ENCODE assay signal across 33 cellular contexts in genomic region chr19:601310-601709, GRCh38. TPM values are rescaled to one million over a fixed set of nuclear protein-coding genes. Genes with fewer than 3 reads are reported as not detected.
"Had no signal": no experiment of that assay in that cellular context is flagged by ENCODE, and none has a peak within 500 bp of the region (broad histone marks: within the 10 kb centered on the region; RNA-seq: fewer than 3 reads in every experiment).

No MANE protein-coding gene starts in this region.

- H3K4me1 ChIP-seq: esophagus squamous epithelium, gastrocnemius medialis, lower lobe of right lung had no signal

- H3K36me3 ChIP-seq: esophagus squamous epithelium, gastrocnemius medialis, lower lobe of right lung had no signal

- H3K4me2 ChIP-seq: hepatocyte had no signal

- ATAC-seq: esophagus mucosa; gastrocnemius medialis; left colon; left lobe of liver; lower lobe of right lung; mucosa of descending colon; naive thymus-derived CD8-positive, alpha-beta T cell had no signal

- H3K4me3 Mint-ChIP-seq: immature natural killer cell; mesothelial cell of epicardium; naive B cell; naive thymus-derived CD8-positive, alpha-beta T cell had no signal

- H3K9me3 ChIP-seq: esophagus squamous epithelium, gastrocnemius medialis, lower lobe of right lung, mucosa of descending colon had no signal

- H3K27ac Mint-ChIP-seq: immature natural killer cell, mesothelial cell of epicardium, naive B cell had no signal

- H3K4me3 ChIP-seq: coronary artery, dorsolateral prefrontal cortex, esophagus squamous epithelium, gastrocnemius medialis, hepatocyte, lower lobe of right lung, mucosa of descending colon had no signal

- H3K4me1 Mint-ChIP-seq: immature natural killer cell; mesothelial cell of epicardium; naive thymus-derived CD8-positive, alpha-beta T cell had no signal

- DNase-seq: dermis blood vessel endothelial cell; dorsolateral prefrontal cortex; effector CD4-positive, alpha-beta T cell; effector memory CD4-positive, alpha-beta T cell; erythroblast; esophagus squamous epithelium; foreskin fibroblast; foreskin melanocyte; gastrocnemius medialis; glutamatergic neuron; head of caudate nucleus; hypothalamus; immature natural killer cell; islet precursor cell; kidney; kidney glomerular epithelial cell; left colon; left ventricle myocardium superior; lower lobe of right lung; mesenchymal stem cell; mucosa of descending colon; naive B cell; naive thymus-derived CD8-positive, alpha-beta T cell had no signal

- H3K79me2 ChIP-seq: hepatocyte had no signal

- H3K27me3 ChIP-seq: dorsolateral prefrontal cortex, hepatocyte had no signal

- H3K36me3 Mint-ChIP-seq: immature natural killer cell; mesothelial cell of epicardium; naive thymus-derived CD8-positive, alpha-beta T cell had no signal

- H3K27me3 Mint-ChIP-seq: naive thymus-derived CD8-positive, alpha-beta T cell had no signal

- H2AFZ ChIP-seq: hepatocyte had no signal

- H3K27ac ChIP-seq: coronary artery, dorsolateral prefrontal cortex, epithelial cell of prostate, esophagus squamous epithelium, gastrocnemius medialis, hepatocyte, lower lobe of right lung had no signal

- H3K9me3 Mint-ChIP-seq: mesothelial cell of epicardium had no signal

- FAIRE-seq: colon, kidney had no signal

RNA-seq across cellular contexts. Expression of gene HCN2, which starts 11.6 kb away (rescaled TPM):
- polyA plus RNA-seq: immature natural killer cell had no signal

RNA-seq across cellular contexts. Expression of gene FGF22, which starts 38.4 kb away (rescaled TPM):
- total RNA-seq: dermis blood vessel endothelial cell, gastrocnemius medialis, hepatocyte, left colon, left ventricle myocardium superior, lung microvascular endothelial cell had no signal
- polyA plus RNA-seq: naive thymus-derived CD8-positive, alpha-beta T cell had no signal

RNA-seq across cellular contexts. Expression of gene GZMM, which starts 57.5 kb away (rescaled TPM):
- total RNA-seq: dermis blood vessel endothelial cell, esophagus mucosa, glomerular endothelial cell, hepatocyte, lung microvascular endothelial cell, myocyte had no signal
- polyA plus RNA-seq: hepatocyte had no signal
